ENCODE assay signal across 1 cellular context in genomic region chr3:36944641-36945270, GRCh38.
TF ChIP-seq lines count a peak whose summit lies in the region.

TSS of gene TRANK1 (minus strand) at chr3:36945054. CDS start at chr3:36944809, 245 bp downstream.

TF ChIP-seq in GM23338, 12 proteins besides CTCF, POLR2A, EP300 and RAD21 (continued from another document):
- TF ChIP-seq, protein P1, sequence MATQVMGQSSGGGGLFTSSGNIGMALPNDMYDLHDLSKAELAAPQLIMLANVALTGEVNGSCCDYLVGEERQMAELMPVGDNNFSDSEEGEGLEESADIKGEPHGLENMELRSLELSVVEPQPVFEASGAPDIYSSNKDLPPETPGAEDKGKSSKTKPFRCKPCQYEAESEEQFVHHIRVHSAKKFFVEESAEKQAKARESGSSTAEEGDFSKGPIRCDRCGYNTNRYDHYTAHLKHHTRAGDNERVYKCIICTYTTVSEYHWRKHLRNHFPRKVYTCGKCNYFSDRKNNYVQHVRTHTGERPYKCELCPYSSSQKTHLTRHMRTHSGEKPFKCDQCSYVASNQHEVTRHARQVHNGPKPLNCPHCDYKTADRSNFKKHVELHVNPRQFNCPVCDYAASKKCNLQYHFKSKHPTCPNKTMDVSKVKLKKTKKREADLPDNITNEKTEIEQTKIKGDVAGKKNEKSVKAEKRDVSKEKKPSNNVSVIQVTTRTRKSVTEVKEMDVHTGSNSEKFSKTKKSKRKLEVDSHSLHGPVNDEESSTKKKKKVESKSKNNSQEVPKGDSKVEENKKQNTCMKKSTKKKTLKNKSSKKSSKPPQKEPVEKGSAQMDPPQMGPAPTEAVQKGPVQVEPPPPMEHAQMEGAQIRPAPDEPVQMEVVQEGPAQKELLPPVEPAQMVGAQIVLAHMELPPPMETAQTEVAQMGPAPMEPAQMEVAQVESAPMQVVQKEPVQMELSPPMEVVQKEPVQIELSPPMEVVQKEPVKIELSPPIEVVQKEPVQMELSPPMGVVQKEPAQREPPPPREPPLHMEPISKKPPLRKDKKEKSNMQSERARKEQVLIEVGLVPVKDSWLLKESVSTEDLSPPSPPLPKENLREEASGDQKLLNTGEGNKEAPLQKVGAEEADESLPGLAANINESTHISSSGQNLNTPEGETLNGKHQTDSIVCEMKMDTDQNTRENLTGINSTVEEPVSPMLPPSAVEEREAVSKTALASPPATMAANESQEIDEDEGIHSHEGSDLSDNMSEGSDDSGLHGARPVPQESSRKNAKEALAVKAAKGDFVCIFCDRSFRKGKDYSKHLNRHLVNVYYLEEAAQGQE (IDR thresholded peaks at IDR 0.05; ENCODE audit: unreplicated experiment), result no peak
- no peak for TF ChIP-seq EZH2 (IDR thresholded peaks at IDR 0.05; ENCODE audit: low read depth, unreplicated experiment)
- TF ChIP-seq, protein P2, sequence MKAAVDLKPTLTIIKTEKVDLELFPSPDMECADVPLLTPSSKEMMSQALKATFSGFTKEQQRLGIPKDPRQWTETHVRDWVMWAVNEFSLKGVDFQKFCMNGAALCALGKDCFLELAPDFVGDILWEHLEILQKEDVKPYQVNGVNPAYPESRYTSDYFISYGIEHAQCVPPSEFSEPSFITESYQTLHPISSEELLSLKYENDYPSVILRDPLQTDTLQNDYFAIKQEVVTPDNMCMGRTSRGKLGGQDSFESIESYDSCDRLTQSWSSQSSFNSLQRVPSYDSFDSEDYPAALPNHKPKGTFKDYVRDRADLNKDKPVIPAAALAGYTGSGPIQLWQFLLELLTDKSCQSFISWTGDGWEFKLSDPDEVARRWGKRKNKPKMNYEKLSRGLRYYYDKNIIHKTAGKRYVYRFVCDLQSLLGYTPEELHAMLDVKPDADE (IDR thresholded peaks at IDR 0.05), result no peak
- no peak for TF ChIP-seq ZNF114 (CRISPR knock-in tag; IDR thresholded peaks at IDR 0.05)
- no peak for TF ChIP-seq NANOG (IDR thresholded peaks at IDR 0.05; ENCODE audit: borderline replicate concordance)
- no peak for TF ChIP-seq EZH2phosphoT487 (IDR thresholded peaks at IDR 0.05; ENCODE audit: unreplicated experiment)
- TF ChIP-seq ZNF331 (CRISPR knock-in tag; IDR thresholded peaks at IDR 0.05; ENCODE audit: low read depth), result no peak
- TF ChIP-seq STAT1 (IDR thresholded peaks at IDR 0.05; ENCODE audit: unreplicated experiment), result no peak
TF ChIP-seq in GM23338: peak in this region for 0.
